Comparison of ENCODE assay signal across 8 cellular contexts in genomic region chr13:44435142-44435982, GRCh38.
DNase-seq lines count a peak whose midpoint lies in the region; ATAC-seq, FAIRE-seq and TF ChIP-seq lines count a peak whose summit lies in the region.

No MANE protein-coding gene starts in this region.

- H3K4me3 Mint-ChIP-seq in WTC11, result peak overlapping the region; percentile 94

- no peaks in the 10 kb centered on the region for H3K27me3 Mint-ChIP-seq in WTC11 (ENCODE audit: low read depth)

- DNase-seq in GM13977 (ENCODE audit: low spot score), result peak; percentile 91
- DNase-seq in NCI-H226, result peak; percentile 94
- peak; percentile 97 for DNase-seq in WTC11 (ENCODE audit: low spot score)
- peak; percentile 96 for DNase-seq in bronchial epithelial cell (ENCODE audit: low read depth)
- peak; percentile 94 to 96 for DNase-seq in gastrocnemius medialis

- FAIRE-seq in bronchial epithelial cell (lab: Jason Lieb, UNC), result peak; percentile 95

- POLR2A ChIA-PET in WTC11 (lab: Charles Lee), result interaction anchor here (0.6 to 4.5 kb wide), 31 partner anchors 9 to 556 kb away, joined by 3 to 60 read pairs (median 5); partner anchors contain the start of gene TSC22D1

- TF ChIP-seq CTCF in GM13977 (IDR thresholded peaks at IDR 0.05; ENCODE audit: extremely low read depth, insufficient read depth, missing control alignments), result no peak
- TF ChIP-seq CTCF in WTC11 (IDR thresholded peaks at IDR 0.05), result no peak
- no peak for TF ChIP-seq CTCF in bronchial epithelial cell (IDR thresholded peaks at IDR 0.05; ENCODE audit: insufficient read depth, low read length, severe bottlenecking)
- no peak for TF ChIP-seq CTCF in gastrocnemius medialis (IDR thresholded peaks at IDR 0.05 in 4 of 5, conservative IDR thresholded peaks at IDR 0.05 in 1 of 5)

- no peaks in the 10 kb centered on the region for H3K9me3 ChIP-seq in iPS-18a (ENCODE audit: control insufficient read depth, low read depth, low read length)
- H3K9me3 ChIP-seq in gastrocnemius medialis, result no peaks in the 10 kb centered on the region

- H3K36me3 ChIP-seq in bronchial epithelial cell (ENCODE audit: control insufficient read depth, insufficient read depth, low read length), result peaks cover 7% of the 10 kb centered on the region
- H3K36me3 ChIP-seq in iPS-18a (ENCODE audit: control insufficient read depth, low read depth, low read length), result peaks cover 21% of the 10 kb centered on the region
- peaks cover 0 to 19% of the 10 kb centered on the region in 2 donors for H3K36me3 ChIP-seq in gastrocnemius medialis

- H3K4me3 ChIP-seq in bronchial epithelial cell (ENCODE audit: low read depth, low read length) (peak overlapping the region; percentile 65), iPS-18a (ENCODE audit: low read length) (peak overlapping the region; percentile 77), gastrocnemius medialis (peak overlapping the region; percentile 79 to 85 (median 82))

- peak overlapping the region; percentile 100 for H3K9ac ChIP-seq in iPS-18a (ENCODE audit: low read length)

- TF ChIP-seq POLR2A in gastrocnemius medialis (IDR thresholded peaks at IDR 0.05), result peak; percentile 76 to 93

- in situ Hi-C loops in GM13977 (cut with MboI; ENCODE audit: low pct_unique_long_range_greater_than_20kb, low sequenced_read_pairs, unreplicated experiment) (loop anchor here (10.0 kb wide), 2 partner anchors 381 to 531 kb away; no protein-coding TSS in a partner anchor), gastrocnemius medialis (cut with MboI; ENCODE audit: low sequenced_read_pairs in 4 of 4) (loop anchor here (5.0 to 25.0 kb wide), 10 partner anchors 121 to 531 kb away; no protein-coding TSS in a partner anchor)

- no peaks in the 10 kb centered on the region for H3K9me3 Mint-ChIP-seq in WTC11

- H3K4me1 ChIP-seq in iPS-18a (ENCODE audit: control insufficient read depth, low read depth, low read length) (peaks cover 12% of the 10 kb centered on the region), gastrocnemius medialis (peaks cover 28 to 47% of the 10 kb centered on the region in 2 donors)

- CTCF ChIA-PET in WTC11 (lab: Charles Lee), result interaction anchor here (0.6 to 1.7 kb wide), 10 partner anchors 17 to 483 kb away, joined by 3 to 8 read pairs (median 4); no protein-coding TSS in a partner anchor

- peaks cover 27% of the 10 kb centered on the region for H3K4me1 Mint-ChIP-seq in WTC11

- peak; percentile 55 for ATAC-seq in HG03135 (IDR thresholded peaks at IDR 0.05; ENCODE audit: unreplicated experiment)
- ATAC-seq in WTC11, result peak; percentile 66
- peak; percentile 75 to 78 for ATAC-seq in gastrocnemius medialis
- no peak for ATAC-seq in HG03378 (IDR thresholded peaks at IDR 0.05; ENCODE audit: unreplicated experiment)

- intact Hi-C loops in gastrocnemius medialis (cut with DNase I; ENCODE audit: low total_unique reads), result loop anchor here (1.0 to 2.0 kb wide), 2 partner anchors 133 to 293 kb away; no protein-coding TSS in a partner anchor

- no peaks in the 10 kb centered on the region for H3K27me3 ChIP-seq in bronchial epithelial cell (ENCODE audit: control insufficient read depth, insufficient read depth, low read length)
- no peaks in the 10 kb centered on the region for H3K27me3 ChIP-seq in iPS-18a (ENCODE audit: control insufficient read depth, insufficient read depth, low read length)
- no peaks in the 10 kb centered on the region for H3K27me3 ChIP-seq in gastrocnemius medialis

- H3K27ac ChIP-seq in iPS-18a (ENCODE audit: low read length) (peak overlapping the region; percentile 98), gastrocnemius medialis (peak overlapping the region; percentile 87 to 95 (median 92))

- peak overlapping the region; percentile 99 for H3K27ac Mint-ChIP-seq in WTC11

- H3K36me3 Mint-ChIP-seq in WTC11, result peaks cover 23% of the 10 kb centered on the region

TF ChIP-seq in WTC11, 78 proteins besides CTCF, POLR2A, EP300 and RAD21:
- TF ChIP-seq RELA (CRISPR knock-in tag; IDR thresholded peaks at IDR 0.05; ENCODE audit: borderline replicate concordance) (no peak), IRF2 (CRISPR knock-in tag; IDR thresholded peaks at IDR 0.05; ENCODE audit: borderline replicate concordance, low read depth) (no peak), NR1H2 (CRISPR knock-in tag; IDR thresholded peaks at IDR 0.05) (no peak), ZNF423 (CRISPR knock-in tag; IDR thresholded peaks at IDR 0.05) (no peak), MXD4 (CRISPR knock-in tag; IDR thresholded peaks at IDR 0.05; ENCODE audit: borderline replicate concordance) (no peak), OVOL2 (CRISPR knock-in tag; IDR thresholded peaks at IDR 0.05; ENCODE audit: borderline replicate concordance) (no peak), AR (CRISPR knock-in tag; IDR thresholded peaks at IDR 0.05) (0 out of 2 replicates have a peak, but pooled peaks have one; percentile 89), CREM (CRISPR knock-in tag; IDR thresholded peaks at IDR 0.05) (0 out of 2 replicates have a peak, but pooled peaks have one; percentile 3), FOXJ3 (CRISPR knock-in tag; IDR thresholded peaks at IDR 0.05; ENCODE audit: borderline replicate concordance) (no peak), JAZF1 (CRISPR knock-in tag; IDR thresholded peaks at IDR 0.05) (no peak), ZNF671 (CRISPR knock-in tag; IDR thresholded peaks at IDR 0.05) (peak; percentile 72; the same call in 1 of the 2 replicates), ARID4B (CRISPR knock-in tag; IDR thresholded peaks at IDR 0.05; ENCODE audit: borderline replicate concordance) (no peak), NR2C2 (CRISPR knock-in tag; IDR thresholded peaks at IDR 0.05) (no peak), SP1 (CRISPR knock-in tag; conservative IDR thresholded peaks at IDR 0.05) (peak; percentile 23; the same call in 1 of the 2 replicates)
